ENCODE assay signal across 9 cellular contexts in the genomic region with DNA sequence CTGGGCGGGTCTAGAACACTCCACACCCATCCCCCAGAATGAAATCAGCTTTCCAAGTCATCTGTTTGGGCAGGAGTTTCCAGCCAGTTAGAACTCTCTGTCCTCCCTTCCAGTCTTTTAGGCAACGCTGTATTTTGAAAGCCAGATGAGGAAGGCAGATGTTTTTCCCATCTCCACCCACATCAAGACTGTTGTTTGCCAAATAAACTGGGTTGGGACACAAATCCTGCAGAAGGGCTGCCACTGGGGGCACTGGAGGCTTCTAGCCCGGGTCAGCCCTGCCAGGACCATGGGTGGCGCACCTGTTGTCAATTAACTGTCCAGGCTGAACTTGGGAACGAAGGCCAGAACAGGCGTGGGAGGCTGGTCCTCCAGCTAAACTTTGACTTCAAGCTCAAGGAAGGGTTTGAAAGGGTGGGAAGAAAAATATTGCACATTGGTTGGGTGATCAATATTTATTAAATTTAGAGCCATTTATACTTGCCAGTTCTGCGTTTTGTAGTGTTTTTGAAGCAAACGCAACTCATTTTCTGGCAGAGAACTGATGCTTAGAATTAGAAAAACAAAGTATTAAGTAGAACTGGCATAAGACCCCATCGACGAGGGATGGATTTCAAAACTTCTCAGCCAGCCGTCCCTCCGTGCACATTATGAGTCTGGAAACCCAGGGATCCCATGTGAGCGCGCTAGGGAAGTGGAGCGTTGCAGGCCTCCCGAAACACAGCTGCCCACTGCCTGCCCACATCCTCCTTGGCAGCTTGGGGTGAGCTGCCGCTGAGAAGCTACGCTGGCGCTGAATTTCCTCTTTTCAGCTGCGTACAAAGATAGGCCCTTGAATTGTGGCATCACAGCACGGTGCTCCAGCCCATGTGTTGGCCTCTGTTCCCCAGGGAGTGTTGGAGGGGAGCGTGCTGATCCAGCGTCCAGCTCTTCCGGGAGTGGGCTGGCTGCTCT.
DNase-seq lines count a peak whose midpoint lies in the region; ATAC-seq, FAIRE-seq and TF ChIP-seq lines count a peak whose summit lies in the region.
"Had no signal": no experiment of that assay in that cellular context is flagged by ENCODE, and none has a peak within 500 bp of the region (broad histone marks: within the 10 kb centered on the region; RNA-seq: fewer than 3 reads in every experiment).

No MANE protein-coding gene starts in this region.

- no peak overlapping the region for H3K4me3 Mint-ChIP-seq in stimulated activated naive CD8-positive, alpha-beta T cell treated with anti-CD3 and anti-CD28 coated beads, Interleukin-15, amount 100 ng/mL, for 72 hours

- H3K4me1 Mint-ChIP-seq in stimulated activated naive CD8-positive, alpha-beta T cell treated with anti-CD3 and anti-CD28 coated beads, Interleukin-15, amount 100 ng/mL, for 72 hours: peaks cover 8% of the 10 kb centered on the region

- H3K36me3 ChIP-seq in heart right ventricle: no peaks in the 10 kb centered on the region

- H3K27me3 ChIP-seq in heart right ventricle: no peaks in the 10 kb centered on the region

- H3K4me1 ChIP-seq in heart right ventricle: peaks cover 28 to 68% (median 61%) of the 10 kb centered on the region in 9 donors

- H3K27ac Mint-ChIP-seq in stimulated activated naive CD8-positive, alpha-beta T cell treated with anti-CD3 and anti-CD28 coated beads, Interleukin-15, amount 100 ng/mL, for 72 hours: peak overlapping the region in 1 of 2 donors; percentile 54

- DNase-seq in SKM-1 (lab: John Stamatoyannopoulos, UW; ENCODE audit: unreplicated experiment): peak; percentile 89
- peak; percentile 80 to 83 for DNase-seq in heart right ventricle
- DNase-seq in stimulated activated naive CD8-positive, alpha-beta T cell treated with anti-CD3 and anti-CD28 coated beads, Interleukin-15, amount 100 ng/mL, for 72 hours: no peak
- DNase-seq in D721Med (ENCODE audit: insufficient read length, low spot score): no peak
- no peak for DNase-seq in amniotic stem cell (lab: John Stamatoyannopoulos, UW)
- DNase-seq in ecto neural progenitor cell (ENCODE audit: low spot score): no peak

- intact Hi-C loops in heart right ventricle (cut with DNase I): loop anchor here in 6 of 10 donors (2.0 to 10.0 kb wide), 11 partner anchors 50 to 395 kb away; no protein-coding TSS in a partner anchor

- H3K4me3 ChIP-seq in heart right ventricle: no peak overlapping the region

- H3K27ac ChIP-seq in heart right ventricle: peak overlapping the region; percentile 69 to 86 (median 80)
- H3K27ac ChIP-seq: KMS-11 had no signal

- peak in 8 of 9 donors; percentile 17 to 59 (median 39) for TF ChIP-seq CTCF in heart right ventricle (IDR thresholded peaks at IDR 0.05)
- no peak for TF ChIP-seq CTCF in D721Med (IDR thresholded peaks at IDR 0.05; ENCODE audit: insufficient read depth, missing control alignments)

- 48 to 64% methylated on average over 24 of the region's 24 CpGs for WGBS in heart right ventricle, 2 donors

- H3K9me3 ChIP-seq in heart right ventricle: no peaks in the 10 kb centered on the region

- ATAC-seq in GM18498 (IDR thresholded peaks at IDR 0.05; ENCODE audit: unreplicated experiment) (peak; percentile 45), HG02763 (IDR thresholded peaks at IDR 0.05; ENCODE audit: unreplicated experiment) (peak; percentile 45), heart right ventricle (peak; percentile 67 to 81 (median 76))
- peak; percentile 29 for ATAC-seq in stimulated activated naive CD8-positive, alpha-beta T cell treated with anti-CD3 and anti-CD28 coated beads, Interleukin-15, amount 100 ng/mL, for 72 hours

- no peaks in the 10 kb centered on the region for H3K9me3 Mint-ChIP-seq in stimulated activated naive CD8-positive, alpha-beta T cell treated with anti-CD3 and anti-CD28 coated beads, Interleukin-15, amount 100 ng/mL, for 72 hours

- FAIRE-seq in D721Med (lab: Jason Lieb, UNC): no peak

- peaks cover 24% of the 10 kb centered on the region for H3K27me3 Mint-ChIP-seq in stimulated activated naive CD8-positive, alpha-beta T cell treated with anti-CD3 and anti-CD28 coated beads, Interleukin-15, amount 100 ng/mL, for 72 hours

Comparison
In these comparisons a context has a peak if more than half of its experiments do, and no peak if none do; other contexts are left out.
1. DNase-seq: peak in SKM-1 (single experiment) and heart right ventricle (2 of 2); none in stimulated activated naive CD8-positive, alpha-beta T cell treated with anti-CD3 and anti-CD28 coated beads, Interleukin-15, amount 100 ng/mL, for 72 hours (0 of 2), D721Med (single experiment), amniotic stem cell (single experiment) and ecto neural progenitor cell (single experiment).
2. Peak in every context shown above with its lines, with median percentiles within 50 percentile points of each other: ATAC-seq.